In the genomic region with DNA sequence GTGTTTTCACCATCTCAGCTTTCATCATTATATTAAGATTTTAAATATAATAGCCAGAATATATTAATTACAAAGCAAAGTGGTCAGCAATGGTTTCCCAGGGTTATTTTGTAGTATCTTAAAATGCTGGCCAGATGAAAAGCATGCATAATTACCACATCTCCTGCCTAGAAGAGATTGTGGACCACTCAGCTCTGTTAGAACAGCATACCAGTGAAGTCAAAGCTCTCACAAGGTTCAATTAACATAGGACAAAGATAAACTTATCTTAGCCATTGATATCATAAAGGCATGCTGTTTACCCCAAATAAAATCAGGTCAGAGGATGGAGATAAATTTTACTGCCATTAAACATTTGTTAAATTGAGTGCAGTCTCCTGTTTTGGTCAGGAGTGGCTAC, we compare ENCODE assay signal across 25 cellular contexts. TPM values are rescaled to one million over a fixed set of nuclear protein-coding genes. Genes with fewer than 3 reads are reported as not detected.
"Had no signal": no experiment of that assay in that cellular context is flagged by ENCODE, and none has a peak within 500 bp of the region (broad histone marks: within the 10 kb centered on the region; RNA-seq: fewer than 3 reads in every experiment).

No MANE protein-coding gene starts in this region.

- H3K36me3 ChIP-seq: esophagus muscularis mucosa, SJSA1, suprapubic skin had no signal

- H3K4me3 Mint-ChIP-seq: dendritic cell treated with granulocyte-macrophage colony-stimulating factor and Interleukin-4, amounts not matched to agents 40 ng/mL and 50 ng/mL, for 4 days; stimulated activated naive CD8-positive, alpha-beta T cell treated with anti-CD3 and anti-CD28 coated beads, Interleukin-15, amount 100 ng/mL, for 72 hours; type B pancreatic cell had no signal

- H3K9me3 Mint-ChIP-seq: activated naive CD4-positive, alpha-beta T cell treated with anti-CD3 and anti-CD28 coated beads, Interleukin-2, amount 50 U/mL, for 72 hours; type B pancreatic cell had no signal

- H3K27ac Mint-ChIP-seq: activated naive CD4-positive, alpha-beta T cell treated with anti-CD3 and anti-CD28 coated beads, Interleukin-2, amount 50 U/mL, for 72 hours; dendritic cell treated with granulocyte-macrophage colony-stimulating factor and Interleukin-4, amounts not matched to agents 40 ng/mL and 50 ng/mL, for 4 days; progenitor cell of endocrine pancreas; stimulated activated naive CD8-positive, alpha-beta T cell treated with anti-CD3 and anti-CD28 coated beads, Interleukin-15, amount 100 ng/mL, for 72 hours; type B pancreatic cell had no signal

- H3K36me3 Mint-ChIP-seq: activated naive CD4-positive, alpha-beta T cell treated with anti-CD3 and anti-CD28 coated beads, Interleukin-2, amount 50 U/mL, for 72 hours; type B pancreatic cell had no signal

- ATAC-seq: activated naive CD4-positive, alpha-beta T cell treated with anti-CD3 and anti-CD28 coated beads, Interleukin-2, amount 50 U/mL, for 72 hours; left lobe of liver; stimulated activated naive CD8-positive, alpha-beta T cell treated with anti-CD3 and anti-CD28 coated beads, Interleukin-15, amount 100 ng/mL, for 72 hours had no signal

- H3K27ac ChIP-seq: esophagus muscularis mucosa, hepatocyte, SJSA1, suprapubic skin, VCaP had no signal

- H3K4me3 ChIP-seq: esophagus muscularis mucosa, hepatocyte, SJSA1, suprapubic skin had no signal

- H3K27me3 ChIP-seq: esophagus muscularis mucosa, hepatocyte, SJSA1, suprapubic skin had no signal

- DNase-seq: activated CD4-positive, alpha-beta T cell treated with anti-CD3 and anti-CD28 coated beads for 1 hour; activated CD8-positive, alpha-beta memory T cell treated with anti-CD3 and anti-CD28 coated beads for 24 hours; activated CD8-positive, alpha-beta memory T cell treated with anti-CD3 and anti-CD28 coated beads, Interleukin-2, amount 50 U/mL, for 48 hours; activated gamma-delta T cell treated with Interleukin-2 at 50 U/mL for 16 hours; activated T-cell treated with anti-CD3 and anti-CD28 coated beads, Interleukin-2, amount 50 U/mL, for 48 hours; amygdala; effector CD8-positive, alpha-beta T cell; islet precursor cell; occipital lobe; small intestine; stimulated activated CD4-positive, alpha-beta T cell treated with anti-CD3 and anti-CD28 coated beads, Interleukin-15, amount 100 ng/mL, for 24 hours; stimulated activated CD4-positive, alpha-beta T cell treated with anti-CD3 and anti-CD28 coated beads, Interleukin-4, amount 100 ng/mL, for 1 hour; stimulated activated naive CD8-positive, alpha-beta T cell treated with anti-CD3 and anti-CD28 coated beads, Interleukin-15, amount 100 ng/mL, for 72 hours; T-helper 2 cell had no signal

- H3K9me3 ChIP-seq: esophagus muscularis mucosa, SJSA1, suprapubic skin had no signal

- H3K4me1 Mint-ChIP-seq: stimulated activated naive CD8-positive, alpha-beta T cell treated with anti-CD3 and anti-CD28 coated beads, Interleukin-15, amount 100 ng/mL, for 72 hours had no signal

- H3K4me1 ChIP-seq: SJSA1, suprapubic skin had no signal

- H3K27me3 Mint-ChIP-seq: dendritic cell treated with granulocyte-macrophage colony-stimulating factor and Interleukin-4, amounts not matched to agents 40 ng/mL and 50 ng/mL, for 4 days; progenitor cell of endocrine pancreas; stimulated activated naive CD8-positive, alpha-beta T cell treated with anti-CD3 and anti-CD28 coated beads, Interleukin-15, amount 100 ng/mL, for 72 hours; type B pancreatic cell had no signal

RNA-seq across cellular contexts. Expression of gene PDE1A, which starts 19.3 kb away (rescaled TPM):
- total RNA-seq: activated naive CD4-positive, alpha-beta T cell treated with anti-CD3 and anti-CD28 coated beads, Interleukin-2, amount 50 U/mL, for 72 hours; mononuclear cell; SJSA1 had no signal
